Comparison of ENCODE assay signal across 8 cellular contexts in genomic region chr1:112298558-112298957, GRCh38.
DNase-seq lines count a peak whose midpoint lies in the region; ATAC-seq, FAIRE-seq and TF ChIP-seq lines count a peak whose summit lies in the region.

No MANE protein-coding gene starts in this region.

- H3K79me2 ChIP-seq in PC-3 (ENCODE audit: low read length): no peaks in the 10 kb centered on the region

- POLR2A ChIA-PET in PC-3 (lab: Charles Lee; ENCODE audit: unreplicated experiment): no interaction called here

- no peak for FAIRE-seq in D721Med (lab: Jason Lieb, UNC)

- BruUV-seq in PC-3 (replicated peaks; lab: Mats Ljungman, UMichigan): no TSS peak

- H3K4me2 ChIP-seq in PC-3 (ENCODE audit: low read length): no peak overlapping the region

- H2AFZ ChIP-seq in PC-3 (ENCODE audit: low read length): no peak overlapping the region

- H3F3A ChIP-seq in PC-3 (ENCODE audit: low read length, unreplicated experiment): no peaks in the 10 kb centered on the region

- H3K4me1 ChIP-seq in PC-3 (ENCODE audit: insufficient read depth, low read length): no peaks in the 10 kb centered on the region
- H3K4me1 ChIP-seq in lower lobe of right lung: no peaks in the 10 kb centered on the region

- H3K36me3 ChIP-seq in PC-3 (ENCODE audit: low read depth, low read length) (no peaks in the 10 kb centered on the region), lower lobe of right lung (no peaks in the 10 kb centered on the region)

- peak; percentile 77 for ATAC-seq in PC-3
- peak; percentile 70 to 74 for ATAC-seq in lower lobe of right lung
- no peak for ATAC-seq in HG02973 (IDR thresholded peaks at IDR 0.05; ENCODE audit: unreplicated experiment)
- ATAC-seq in GM21619 (IDR thresholded peaks at IDR 0.05; ENCODE audit: unreplicated experiment): no peak
- no peak for ATAC-seq in GM18858 (IDR thresholded peaks at IDR 0.05; ENCODE audit: unreplicated experiment)

- no peak overlapping the region for H3K9ac ChIP-seq in PC-3 (ENCODE audit: low read length)

- no peak overlapping the region for H3K4me3 ChIP-seq in PC-3 (ENCODE audit: low read length)
- H3K4me3 ChIP-seq in lower lobe of right lung: no peak overlapping the region

- no peaks in the 10 kb centered on the region for H4K20me1 ChIP-seq in PC-3 (ENCODE audit: low read length)

- TF ChIP-seq CTCF in D721Med (IDR thresholded peaks at IDR 0.05; ENCODE audit: insufficient read depth, missing control alignments): peak; percentile 60
- peak; percentile 81 for TF ChIP-seq CTCF in PC-3 (conservative IDR thresholded peaks at IDR 0.05; ENCODE audit: low read depth, low read length)
- TF ChIP-seq CTCF in lower lobe of right lung (IDR thresholded peaks at IDR 0.05): peak; percentile 53

- H3K27me3 ChIP-seq in PC-3 (ENCODE audit: low read length): peaks cover 43% of the 10 kb centered on the region
- H3K27me3 ChIP-seq in lower lobe of right lung (ENCODE audit: low read depth): no peaks in the 10 kb centered on the region

- intact Hi-C loops in PC-3 (cut with micrococcal nuclease): loop anchor here (5.0 kb wide), 1 partner anchor 69 kb away; no protein-coding TSS in a partner anchor
- intact Hi-C loops in lower lobe of right lung (cut with DNase I): no loop called here

- H3K27ac ChIP-seq in PC-3 (ENCODE audit: low read length) (no peak overlapping the region), lower lobe of right lung (no peak overlapping the region)

- DNase-seq in D721Med (ENCODE audit: insufficient read length, low spot score) (no peak), HCEC 1CT (peak; percentile 45), PC-3 (peak; percentile 73), cerebellum (ENCODE audit: low spot score) (peak; percentile 28), lower lobe of right lung (peak; percentile 62)

- H3K9me2 ChIP-seq in PC-3 (replicated peaks; ENCODE audit: low read length): no peaks in the 10 kb centered on the region

- CTCF ChIA-PET in PC-3 (lab: Charles Lee): interaction anchor here (0.6 to 1.0 kb wide), 3 partner anchors 38 to 948 kb away, joined by 3 read pairs; no protein-coding TSS in a partner anchor

- H3K9me3 ChIP-seq in PC-3 (ENCODE audit: low read length): no peaks in the 10 kb centered on the region
- no peaks in the 10 kb centered on the region for H3K9me3 ChIP-seq in lower lobe of right lung

Comparison
In these comparisons a context has a peak if more than half of its experiments do, and no peak if none do; other contexts are left out.
1. ATAC-seq: peak in PC-3 (single experiment) and lower lobe of right lung (2 of 2); none in HG02973 (single experiment), GM21619 (single experiment) and GM18858 (single experiment).
2. Peak in every context shown above with its lines, with median percentiles within 50 percentile points of each other: CTCF ChIP-seq.